Comparison of ENCODE assay signal across 25 cellular contexts in genomic region chr12:67002711-67003110, GRCh38.
DNase-seq lines count a peak whose midpoint lies in the region; ATAC-seq and TF ChIP-seq lines count a peak whose summit lies in the region.
"Had no signal": no experiment of that assay in that cellular context is flagged by ENCODE, and none has a peak within 500 bp of the region (broad histone marks: within the 10 kb centered on the region; RNA-seq: fewer than 3 reads in every experiment).

No MANE protein-coding gene starts in this region.

- no peak overlapping the region for H3K4me3 ChIP-seq in HEK293 (ENCODE audit: low read depth, low read length)
- H3K4me3 ChIP-seq: lower lobe of right lung, right atrium auricular region, smooth muscle cell, vagina had no signal

- TF ChIP-seq CTCF in HEK293 (tag by site-specific recombination; IDR thresholded peaks at IDR 0.05) = no peak

- ATAC-seq in GM21367 (IDR thresholded peaks at IDR 0.05; ENCODE audit: unreplicated experiment) = no peak
- ATAC-seq: activated CD4-positive, alpha-beta T cell treated with anti-CD3 and anti-CD28 coated beads for 36 hours; lower lobe of right lung; stimulated activated naive CD8-positive, alpha-beta T cell treated with anti-CD3 and anti-CD28 coated beads, Interleukin-15, amount 100 ng/mL, for 72 hours had no signal

- no peak overlapping the region for H3K27ac ChIP-seq in HEK293 (ENCODE audit: extremely low read depth, low read depth, low read length)
- H3K27ac ChIP-seq: lower lobe of right lung, parathyroid adenoma, right atrium auricular region, vagina had no signal

- no peaks in the 10 kb centered on the region for H3K36me3 ChIP-seq in HEK293 (ENCODE audit: control insufficient read depth in 2 of 2, insufficient read depth in 1 of 2, low read length in 2 of 2)
- H3K36me3 ChIP-seq: lower lobe of right lung, right atrium auricular region, vagina had no signal

- no peaks in the 10 kb centered on the region for H3K9me3 ChIP-seq in HEK293 (ENCODE audit: control insufficient read depth, insufficient read depth, low read depth, low read length)
- H3K9me3 ChIP-seq: lower lobe of right lung, right atrium auricular region, vagina had no signal

- DNase-seq in DMS79 treated with DMSO at 0.1 percent for 48 hours (lab: John Stamatoyannopoulos, UW) (peak; percentile 13), DMS79 (lab: John Stamatoyannopoulos, UW) (no peak), NCI-H69 (lab: John Stamatoyannopoulos, UW) (peak; percentile 72), kidney tubule cell (ENCODE audit: low spot score) (peak; percentile 86), anterior cingulate cortex (lab: John Stamatoyannopoulos, UW) (no peak), C1 segment of cervical spinal cord (lab: John Stamatoyannopoulos, UW) (no peak)
- DNase-seq: activated CD4-positive, alpha-beta T cell treated with anti-CD3 and anti-CD28 coated beads for 36 hours; activated effector memory CD4-positive, alpha-beta T cell treated with anti-CD3 and anti-CD28 coated beads, Interleukin-2, amount 50 U/mL, for 16 hours; activated T-cell treated with anti-CD3 and anti-CD28 coated beads for 4 hours; AML-193; CD4-positive, alpha-beta memory T cell; H9; lower lobe of right lung; NCI-H1436; NCI-H2227 treated with DMSO at 0.1 percent for 48 hours; stimulated activated CD4-positive, alpha-beta T cell treated with anti-CD3 and anti-CD28 coated beads, Interleukin-1b, Interleukin-23, amount 100 ng/mL, for 48 hours; stimulated activated CD8-positive, alpha-beta memory T cell treated with anti-CD3 and anti-CD28 coated beads, Interleukin-4, amount 100 ng/mL, for 48 hours; stimulated activated naive CD8-positive, alpha-beta T cell treated with anti-CD3 and anti-CD28 coated beads, Interleukin-15, amount 100 ng/mL, for 72 hours; T-helper 2 cell had no signal

- H3K4me1 ChIP-seq in HEK293 (ENCODE audit: control insufficient read depth, insufficient read depth, low read length) = 0 out of 2 replicates have a peak, but pooled peaks cover 3% of the 10 kb centered on the region
- H3K4me1 ChIP-seq: lower lobe of right lung, right atrium auricular region, vagina had no signal

- CTCF ChIA-PET in HEK293 (lab: Yijun Ruan, JAX) = no interaction called here

- POLR2A ChIA-PET in HEK293 (lab: Yijun Ruan, JAX) = no interaction called here

TF ChIP-seq in HEK293, 187 proteins besides CTCF, POLR2A, EP300 and RAD21:
- TF ChIP-seq PRDM10 (tag by site-specific recombination; IDR thresholded peaks at IDR 0.05) (peak; percentile 81), ZNF266 (tag by site-specific recombination; IDR thresholded peaks at IDR 0.05; ENCODE audit: low read depth) (no peak)

Comparison
In these comparisons a context has a peak if more than half of its experiments do, and no peak if none do; other contexts are left out.
1. DNase-seq: peak in DMS79 treated with DMSO at 0.1 percent for 48 hours (single experiment), NCI-H69 (single experiment) and kidney tubule cell (single experiment); none in DMS79 (single experiment), anterior cingulate cortex (0 of 58) and C1 segment of cervical spinal cord (0 of 14).